ENCODE assay signal across 7 cellular contexts in genomic region chr5:137703565-137703964, GRCh38.
"Had no signal": no experiment of that assay in that cellular context is flagged by ENCODE, and none has a peak within 500 bp of the region (broad histone marks: within the 10 kb centered on the region; RNA-seq: fewer than 3 reads in every experiment).

No MANE protein-coding gene starts in this region.

- H3K4me3 Mint-ChIP-seq: IgD-negative memory B cell had no signal

- H3K27ac Mint-ChIP-seq: IgD-negative memory B cell had no signal

- H3K27me3 Mint-ChIP-seq: IgD-negative memory B cell had no signal

- H3K4me1 Mint-ChIP-seq: IgD-negative memory B cell had no signal

- H3K27ac ChIP-seq: HL-60 had no signal

- H3K4me3 ChIP-seq: K562 had no signal

- DNase-seq: IMR-90, KBM-7 had no signal

- H3K9me3 Mint-ChIP-seq: IgD-negative memory B cell had no signal

- FAIRE-seq: HepG2, HTR-8/SVneo, K562 had no signal
